8 cellular contexts compared by ENCODE assay signal in the genomic region with DNA sequence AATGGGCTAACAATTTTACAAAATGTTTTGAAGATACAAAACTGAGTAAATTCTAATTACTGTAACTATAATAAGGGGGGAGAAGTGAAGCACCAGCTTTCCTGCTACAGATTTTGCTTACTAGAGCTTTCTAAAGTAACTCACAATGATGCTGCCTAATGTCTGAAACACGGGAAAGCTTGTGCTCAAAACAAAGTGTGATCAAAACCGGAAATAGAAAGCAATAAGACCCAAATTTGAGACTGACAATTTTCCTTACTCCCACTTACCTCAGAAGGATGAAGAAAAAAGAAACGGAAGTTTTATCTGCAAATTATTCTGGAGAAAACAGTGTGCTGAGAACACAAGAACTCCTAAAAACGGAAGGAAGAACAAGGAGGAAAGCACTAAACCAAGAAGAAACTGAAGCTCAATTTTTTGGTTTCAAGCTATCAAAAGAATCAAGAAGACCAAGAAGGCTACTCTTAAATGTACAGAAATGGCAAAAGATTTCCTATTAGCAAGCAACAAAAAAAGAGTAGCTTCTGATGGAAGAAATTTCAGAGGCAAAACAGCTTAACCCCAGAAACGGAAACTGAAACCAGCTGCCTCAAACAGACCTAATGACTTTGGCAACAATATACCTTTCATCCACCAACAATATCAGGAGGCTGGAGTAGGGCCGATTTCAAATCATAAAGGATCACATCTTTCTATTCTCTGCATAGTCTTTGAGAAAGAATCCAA. TPM values are rescaled to one million over a fixed set of nuclear protein-coding genes. Genes with fewer than 3 reads are reported as not detected.
DNase-seq lines count a peak whose midpoint lies in the region; ATAC-seq and TF ChIP-seq lines count a peak whose summit lies in the region.

No MANE protein-coding gene starts in this region.

- H3K9me3 ChIP-seq in PC-9 (ENCODE audit: insufficient read depth, low read depth): no peaks in the 10 kb centered on the region
- no peaks in the 10 kb centered on the region for H3K9me3 ChIP-seq in endocrine pancreas (ENCODE audit: control insufficient read depth, low read length)

- H3K9ac ChIP-seq in endocrine pancreas (ENCODE audit: control insufficient read depth, insufficient read depth, low read length): peak overlapping the region; percentile 66

- H2AFZ ChIP-seq in PC-9: no peak overlapping the region

- H3K27ac Mint-ChIP-seq in naive thymus-derived CD8-positive, alpha-beta T cell: peak overlapping the region; percentile 81 to 98 (median 94)

- H3K9me3 Mint-ChIP-seq in naive thymus-derived CD8-positive, alpha-beta T cell: no peaks in the 10 kb centered on the region

- ATAC-seq in GM21737 (IDR thresholded peaks at IDR 0.05; ENCODE audit: unreplicated experiment): peak; percentile 46
- peak; percentile 76 to 85 for ATAC-seq in naive thymus-derived CD8-positive, alpha-beta T cell
- ATAC-seq in GM21528 (IDR thresholded peaks at IDR 0.05; ENCODE audit: low FRiP score, unreplicated experiment): no peak

- peak overlapping the region; percentile 11; the same call in 1 of the 2 replicates for H3K4me2 ChIP-seq in PC-9

- H3K36me3 Mint-ChIP-seq in naive thymus-derived CD8-positive, alpha-beta T cell: no peaks in the 10 kb centered on the region

- H3K36me3 ChIP-seq in PC-9 (ENCODE audit: low read depth): no peaks in the 10 kb centered on the region
- no peaks in the 10 kb centered on the region for H3K36me3 ChIP-seq in endocrine pancreas (ENCODE audit: control insufficient read depth, insufficient read depth, low read length)

- H3K4me1 ChIP-seq in PC-9 (replicated peaks; ENCODE audit: insufficient read depth): peaks cover 76% of the 10 kb centered on the region
- peaks cover 15% of the 10 kb centered on the region for H3K4me1 ChIP-seq in endocrine pancreas (ENCODE audit: control insufficient read depth, insufficient read depth, low read length)

- no peaks in the 10 kb centered on the region for H3K9me2 ChIP-seq in PC-9 (ENCODE audit: insufficient read depth)

- peaks cover 97% of the 10 kb centered on the region for H3K79me2 ChIP-seq in PC-9 (ENCODE audit: low read depth)

- H3K4me3 ChIP-seq in PC-9 (no peak overlapping the region), endocrine pancreas (ENCODE audit: control insufficient read depth, insufficient read depth, low read length) (peak overlapping the region; percentile 97)

- CTCF ChIA-PET in PC-9 (lab: Charles Lee): interaction anchor here (0.6 kb wide), 1 partner anchor 260 kb away, joined by 6 read pairs; no protein-coding TSS in a partner anchor

- DNase-seq in GM03348 (ENCODE audit: low spot score): peak; percentile 46
- DNase-seq in PC-9: peak in 1 of 2 experiments; percentile 14
- DNase-seq in naive thymus-derived CD8-positive, alpha-beta T cell: peak in 4 of 10 donors; percentile 14 to 41 (median 30)
- DNase-seq in occipital lobe (lab: John Stamatoyannopoulos, UW): no peak
- DNase-seq in NCI-H1048 (lab: John Stamatoyannopoulos, UW): no peak

- peaks cover 49% of the 10 kb centered on the region for H3F3A ChIP-seq in PC-9 (ENCODE audit: insufficient read depth, low read depth)

- H3K4me1 Mint-ChIP-seq in naive thymus-derived CD8-positive, alpha-beta T cell: peaks cover 23 to 66% (median 62%) of the 10 kb centered on the region in 4 donors

- intact Hi-C loops in PC-9 (cut with micrococcal nuclease; ENCODE audit: unreplicated experiment): no loop called here

- POLR2A ChIA-PET in PC-9 (lab: Charles Lee; ENCODE audit: unreplicated experiment): interaction anchor here (0.6 to 0.7 kb wide), 2 partner anchors 27 to 53 kb away, joined by 5 to 9 read pairs; no protein-coding TSS in a partner anchor
- POLR2A ChIA-PET in naive thymus-derived CD8-positive, alpha-beta T cell (lab: Charles Lee): interaction anchor here (1.1 to 1.7 kb wide), 3 partner anchors 33 to 140 kb away, joined by 3 to 9 read pairs (median 4); a partner anchor contains a TSS

- H3K27me3 ChIP-seq in PC-9 (ENCODE audit: insufficient read depth, low read depth): no peaks in the 10 kb centered on the region
- H3K27me3 ChIP-seq in endocrine pancreas (ENCODE audit: control insufficient read depth, insufficient read depth, low read length): no peaks in the 10 kb centered on the region

- H3K4me3 Mint-ChIP-seq in naive thymus-derived CD8-positive, alpha-beta T cell: peak overlapping the region; percentile 75 to 96 (median 90)

- H3K27ac ChIP-seq in PC-9: peak overlapping the region; percentile 51

- TF ChIP-seq CTCF in PC-9 (conservative IDR thresholded peaks at IDR 0.05): no peak

- no TSS peak for BruUV-seq in PC-9 (replicated peaks; lab: Mats Ljungman, UMichigan)

- no peaks in the 10 kb centered on the region for H4K20me1 ChIP-seq in PC-9 (ENCODE audit: insufficient read depth)

- H3K27me3 Mint-ChIP-seq in naive thymus-derived CD8-positive, alpha-beta T cell: no peaks in the 10 kb centered on the region

RNA-seq across cellular contexts. Expression of a gene that starts 33.4 kb away (rescaled TPM):
- total RNA-seq in PC-9 (2021): 41.4 and 41.9 TPM in 2 replicates
- 10 to 100 TPM; 36.8 to 38.8 TPM for total RNA-seq in naive thymus-derived CD8-positive, alpha-beta T cell
- 10 to 100 TPM in 1 of 3 donors, 1 to 10 TPM in 2; 6.1 to 16.3 (median 7.4) TPM for polyA plus RNA-seq in naive thymus-derived CD8-positive, alpha-beta T cell
- total RNA-seq in occipital lobe: 27.1 TPM

RNA-seq across cellular contexts. Expression of a gene that starts 56.6 kb away (rescaled TPM):
- 6.6 and 8.0 TPM in 2 replicates for total RNA-seq in PC-9 (2021)
- 1 to 10 TPM; 8.3 to 9.4 TPM for total RNA-seq in naive thymus-derived CD8-positive, alpha-beta T cell
- 1 to 10 TPM; 5.5 to 7.7 (median 6.0) TPM for polyA plus RNA-seq in naive thymus-derived CD8-positive, alpha-beta T cell
- 6.7 TPM for total RNA-seq in occipital lobe

RNA-seq across cellular contexts. Expression of a gene that starts 56.9 kb away (rescaled TPM):
- total RNA-seq in PC-9 (2021): 109 TPM in 2 replicates
- 10 to 100 TPM; 97.1 to 98.6 TPM for total RNA-seq in naive thymus-derived CD8-positive, alpha-beta T cell
- 10 to 100 TPM; 59.6 to 77.9 (median 67.6) TPM for polyA plus RNA-seq in naive thymus-derived CD8-positive, alpha-beta T cell
- total RNA-seq in occipital lobe: 54.3 TPM
